In the genomic region with DNA sequence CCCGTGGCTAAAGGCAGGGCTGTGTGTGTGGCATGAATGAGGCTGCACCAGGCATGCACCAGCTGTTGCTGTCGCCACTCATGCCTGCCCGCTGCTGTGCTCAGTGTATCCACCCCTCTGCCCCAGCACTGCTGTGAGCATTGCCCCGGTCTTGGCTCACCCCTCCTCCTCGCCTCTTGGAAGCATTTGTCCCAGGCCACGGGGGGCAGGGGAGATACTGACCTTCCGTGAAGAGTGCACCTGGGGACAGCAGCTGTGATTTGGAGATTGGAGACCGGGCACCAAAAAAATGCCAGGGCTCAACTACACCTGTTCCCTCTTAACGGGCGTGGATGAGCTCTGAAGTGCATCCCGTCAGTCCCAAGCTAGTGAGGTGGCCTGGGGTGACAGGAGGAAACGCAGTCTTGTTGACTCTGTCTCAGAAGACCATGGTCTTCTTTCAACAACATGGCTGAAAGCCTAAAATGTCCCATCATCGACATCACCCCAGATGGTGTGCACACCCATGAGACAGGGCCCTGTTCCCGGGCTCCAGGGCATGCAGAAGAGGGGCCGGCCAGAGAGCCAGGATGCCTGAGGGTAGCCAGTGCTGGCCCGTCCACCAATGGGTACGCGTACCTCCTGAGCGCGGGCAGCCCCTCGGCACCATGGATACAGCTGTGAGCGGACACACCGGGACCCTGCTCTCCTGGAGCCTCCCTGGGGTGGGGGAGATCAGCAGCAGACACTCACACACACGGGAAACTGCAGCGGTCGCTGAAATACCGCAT, we compare ENCODE assay signal across 25 cellular contexts.
"Had no signal": no experiment of that assay in that cellular context is flagged by ENCODE, and none has a peak within 500 bp of the region (broad histone marks: within the 10 kb centered on the region; RNA-seq: fewer than 3 reads in every experiment).

No MANE protein-coding gene starts in this region.

- ATAC-seq: activated CD4-positive, alpha-beta T cell treated with anti-CD3 and anti-CD28 coated beads for 36 hours; activated naive CD4-positive, alpha-beta T cell treated with anti-CD3 and anti-CD28 coated beads, Interleukin-2, amount 50 U/mL, for 72 hours; activated T-cell treated with anti-CD3 and anti-CD28 coated beads, Interleukin-2, amount 50 U/mL, for 72 hours; gastrocnemius medialis; left cardiac atrium; left ventricle myocardium superior; mucosa of descending colon; pancreas; psoas muscle had no signal

- H3K9me3 ChIP-seq: gastrocnemius medialis, mucosa of descending colon, pancreas, psoas muscle, right atrium auricular region, stomach, thyroid gland, upper lobe of left lung, vagina had no signal

- H3K4me3 ChIP-seq: gastrocnemius medialis, mucosa of descending colon, pancreas, psoas muscle, right atrium auricular region, stomach, thyroid gland, upper lobe of left lung, vagina had no signal

- H3K9me3 Mint-ChIP-seq: central memory CD8-positive, alpha-beta T cell; nephron had no signal

- H3K4me1 Mint-ChIP-seq: activated CD4-positive, alpha-beta T cell treated with anti-CD3 and anti-CD28 coated beads for 36 hours; central memory CD8-positive, alpha-beta T cell had no signal

- H3K4me1 ChIP-seq: gastrocnemius medialis, pancreas, psoas muscle, right atrium auricular region, stomach, thyroid gland, upper lobe of left lung, vagina had no signal

- H3K36me3 ChIP-seq: gastrocnemius medialis, pancreas, thyroid gland had no signal

- H3K27me3 Mint-ChIP-seq: activated CD4-positive, alpha-beta T cell treated with anti-CD3 and anti-CD28 coated beads for 36 hours had no signal

- H3K27ac ChIP-seq: gastrocnemius medialis, pancreas, psoas muscle, right atrium auricular region, stomach, thyroid gland, upper lobe of left lung, vagina had no signal

- H3K27ac Mint-ChIP-seq: activated CD4-positive, alpha-beta T cell treated with anti-CD3 and anti-CD28 coated beads for 36 hours; activated naive CD4-positive, alpha-beta T cell treated with anti-CD3 and anti-CD28 coated beads, Interleukin-2, amount 50 U/mL, for 72 hours; activated T-cell treated with anti-CD3 and anti-CD28 coated beads, Interleukin-2, amount 50 U/mL, for 72 hours had no signal

- DNase-seq: activated CD4-positive, alpha-beta T cell treated with anti-CD3 and anti-CD28 coated beads for 36 hours; activated CD4-positive, alpha-beta T cell treated with anti-CD3 and anti-CD28 coated beads, Interleukin-2, amount 50 U/mL, for 4 hours; activated CD4-positive, CD25-positive, alpha-beta regulatory T cell; activated naive CD4-positive, alpha-beta T cell; activated T-cell treated with anti-CD3 and anti-CD28 coated beads for 4 hours; activated T-cell treated with anti-CD3 and anti-CD28 coated beads, Interleukin-2, amount 50 U/mL, for 72 hours; dermis blood vessel endothelial cell; effector CD8-positive, alpha-beta T cell; gastrocnemius medialis; glutamatergic neuron; left cardiac atrium; left ventricle myocardium superior; mucosa of descending colon; psoas muscle; stimulated activated CD4-positive, alpha-beta T cell treated with anti-CD3 and anti-CD28 coated beads, Interleukin-12 subunit alpha, Interleukin-12 subunit beta, amount 100 ng/mL, for 4 hours; stimulated activated CD4-positive, alpha-beta T cell treated with anti-CD3 and anti-CD28 coated beads, Interleukin-4, amount 100 ng/mL, for 1 hour; stomach; thyroid gland; upper lobe of left lung had no signal

- H3K4me3 Mint-ChIP-seq: activated CD4-positive, alpha-beta T cell treated with anti-CD3 and anti-CD28 coated beads for 36 hours; activated T-cell treated with anti-CD3 and anti-CD28 coated beads, Interleukin-2, amount 50 U/mL, for 72 hours; central memory CD8-positive, alpha-beta T cell; nephron had no signal

- H3K27me3 ChIP-seq: pancreas, right atrium auricular region, stomach, thyroid gland, upper lobe of left lung, vagina had no signal
